In genomic region chr12:38906482-38907170, GRCh38 we compare ENCODE assay signal across 8 cellular contexts. TPM values are rescaled to one million over a fixed set of nuclear protein-coding genes. Genes with fewer than 3 reads are reported as not detected.
DNase-seq lines count a peak whose midpoint lies in the region; ATAC-seq and TF ChIP-seq lines count a peak whose summit lies in the region.

No MANE protein-coding gene starts in this region.

- no peaks in the 10 kb centered on the region for H3K9me2 ChIP-seq in PC-9 (ENCODE audit: insufficient read depth)

- no peaks in the 10 kb centered on the region for H3K9me3 Mint-ChIP-seq in CD4-positive, alpha-beta T cell
- no peaks in the 10 kb centered on the region for H3K9me3 Mint-ChIP-seq in activated T-helper 1 cell treated with anti-CD3 and anti-CD28 coated beads, Interleukin-12 subunit alpha, Interleukin-12 subunit beta, Interleukin-2, Interleukin-4 antibody, amounts not matched to agents 30 ng/mL and 10 ng/mL and 1 ng/mL, durations not matched to agents 14 hours and 24 hours and 36 hours
- H3K9me3 Mint-ChIP-seq in natural killer cell: no peaks in the 10 kb centered on the region

- H3K4me3 ChIP-seq in PC-9: peak overlapping the region; percentile 80

- H3K27ac ChIP-seq in CD4-positive, alpha-beta T cell (ENCODE audit: low read depth, low read length): no peak overlapping the region
- peak overlapping the region; percentile 95; the same call in 1 of the 2 replicates for H3K27ac ChIP-seq in PC-9

- CTCF ChIA-PET in CD4-positive, alpha-beta T cell (lab: Charles Lee): interaction anchor here (1.0 kb wide), 1 partner anchor 590 kb away, joined by 3 read pairs; the partner anchor contains the start of gene ALG10B
- CTCF ChIA-PET in PC-9 (lab: Charles Lee): interaction anchor here (0.6 to 2.2 kb wide), 7 partner anchors 11 to 522 kb away, joined by 3 to 11 read pairs (median 6); no protein-coding TSS in a partner anchor

- peaks cover 23% of the 10 kb centered on the region for H3K27me3 Mint-ChIP-seq in CD4-positive, alpha-beta T cell
- peaks cover 18% of the 10 kb centered on the region for H3K27me3 Mint-ChIP-seq in activated T-helper 1 cell treated with anti-CD3 and anti-CD28 coated beads, Interleukin-12 subunit alpha, Interleukin-12 subunit beta, Interleukin-2, Interleukin-4 antibody, amounts not matched to agents 30 ng/mL and 10 ng/mL and 1 ng/mL, durations not matched to agents 14 hours and 24 hours and 36 hours (ENCODE audit: insufficient read depth)
- peaks cover 10 to 16% of the 10 kb centered on the region in 2 donors for H3K27me3 Mint-ChIP-seq in natural killer cell (ENCODE audit: low read depth in 2 of 2)

- TF ChIP-seq CTCF in CD4-positive, alpha-beta T cell (IDR thresholded peaks at IDR 0.05): peak; percentile 66
- peak; percentile 80 for TF ChIP-seq CTCF in PC-9 (conservative IDR thresholded peaks at IDR 0.05)
- peak; percentile 64 for TF ChIP-seq CTCF in natural killer cell (IDR thresholded peaks at IDR 0.05)

- H4K20me1 ChIP-seq in PC-9 (ENCODE audit: insufficient read depth): no peaks in the 10 kb centered on the region

- no TSS peak for BruUV-seq in PC-9 (replicated peaks; lab: Mats Ljungman, UMichigan)

- H3K36me3 ChIP-seq in PC-9 (ENCODE audit: low read depth): no peaks in the 10 kb centered on the region

- H3K27me3 ChIP-seq in CD4-positive, alpha-beta T cell (ENCODE audit: control insufficient read depth, insufficient read depth, low read length): peaks cover 8% of the 10 kb centered on the region
- H3K27me3 ChIP-seq in PC-9 (ENCODE audit: insufficient read depth, low read depth): no peaks in the 10 kb centered on the region

- peak; percentile 75 for ATAC-seq in CD4-positive, alpha-beta T cell (ENCODE audit: poor library complexity)
- ATAC-seq in HG03439 (IDR thresholded peaks at IDR 0.05; ENCODE audit: unreplicated experiment) (peak; percentile 65), natural killer cell (peak; percentile 71 to 75 (median 71))
- ATAC-seq in stimulated activated naive CD8-positive, alpha-beta T cell treated with anti-CD3 and anti-CD28 coated beads, Interleukin-15, Interleukin-2, amounts not matched to agents 100 U/mL and 50 U/mL, for 24 hours: peak; percentile 79

- H3K36me3 Mint-ChIP-seq in CD4-positive, alpha-beta T cell (ENCODE audit: low read depth): peaks cover 6% of the 10 kb centered on the region
- H3K36me3 Mint-ChIP-seq in activated T-helper 1 cell treated with anti-CD3 and anti-CD28 coated beads, Interleukin-12 subunit alpha, Interleukin-12 subunit beta, Interleukin-2, Interleukin-4 antibody, amounts not matched to agents 30 ng/mL and 10 ng/mL and 1 ng/mL, durations not matched to agents 14 hours and 24 hours and 36 hours (ENCODE audit: low read depth): no peaks in the 10 kb centered on the region
- H3K36me3 Mint-ChIP-seq in natural killer cell: no peaks in the 10 kb centered on the region

- H3K4me1 Mint-ChIP-seq in CD4-positive, alpha-beta T cell (ENCODE audit: low read depth): peaks cover 35% of the 10 kb centered on the region
- peaks cover 32% of the 10 kb centered on the region for H3K4me1 Mint-ChIP-seq in activated T-helper 1 cell treated with anti-CD3 and anti-CD28 coated beads, Interleukin-12 subunit alpha, Interleukin-12 subunit beta, Interleukin-2, Interleukin-4 antibody, amounts not matched to agents 30 ng/mL and 10 ng/mL and 1 ng/mL, durations not matched to agents 14 hours and 24 hours and 36 hours (ENCODE audit: low read depth)
- H3K4me1 Mint-ChIP-seq in natural killer cell: peaks cover 40% of the 10 kb centered on the region in 2 donors

- H3K79me2 ChIP-seq in PC-9 (ENCODE audit: low read depth): peaks cover 19% of the 10 kb centered on the region

- POLR2A ChIA-PET in CD4-positive, alpha-beta T cell (lab: Charles Lee): interaction anchor here (1.1 kb wide), 1 partner anchor 1099 kb away, joined by 3 read pairs; no protein-coding TSS in a partner anchor
- POLR2A ChIA-PET in PC-9 (lab: Charles Lee; ENCODE audit: unreplicated experiment): interaction anchor here (0.6 to 1.0 kb wide), 5 partner anchors 9 to 521 kb away, joined by 3 to 5 read pairs (median 3); no protein-coding TSS in a partner anchor

- H3K9me3 ChIP-seq in CD4-positive, alpha-beta T cell (ENCODE audit: control insufficient read depth, low read length): no peaks in the 10 kb centered on the region
- H3K9me3 ChIP-seq in PC-9 (ENCODE audit: insufficient read depth, low read depth): no peaks in the 10 kb centered on the region

- H3K27ac Mint-ChIP-seq in CD4-positive, alpha-beta T cell: peak overlapping the region; percentile 42
- peak overlapping the region; percentile 84 for H3K27ac Mint-ChIP-seq in activated T-helper 1 cell treated with anti-CD3 and anti-CD28 coated beads, Interleukin-12 subunit alpha, Interleukin-12 subunit beta, Interleukin-2, Interleukin-4 antibody, amounts not matched to agents 30 ng/mL and 10 ng/mL and 1 ng/mL, durations not matched to agents 14 hours and 24 hours and 36 hours
- peak overlapping the region; percentile 68 to 84 for H3K27ac Mint-ChIP-seq in natural killer cell

- H3K4me1 ChIP-seq in PC-9 (replicated peaks; ENCODE audit: insufficient read depth): peaks cover 23% of the 10 kb centered on the region

- peak overlapping the region; percentile 89 for H2AFZ ChIP-seq in PC-9

- intact Hi-C loops in CD4-positive, alpha-beta T cell (cut with DNase I, micrococcal nuclease): loop anchor here in 1 of 2 experiments (10.0 kb wide), 1 partner anchor 592 kb away; the partner anchor contains the start of gene ALG10B
- intact Hi-C loops in PC-9 (cut with micrococcal nuclease; ENCODE audit: unreplicated experiment) (loop anchor here (1.0 to 10.0 kb wide), 8 partner anchors 196 to 852 kb away; partner anchors contain the start of gene ALG10B), natural killer cell (cut with micrococcal nuclease) (no loop called here)
- intact Hi-C loops in activated T-helper 1 cell treated with anti-CD3 and anti-CD28 coated beads, Interleukin-12 subunit alpha, Interleukin-12 subunit beta, Interleukin-2, Interleukin-4 antibody, amounts not matched to agents 30 ng/mL and 10 ng/mL and 1 ng/mL, durations not matched to agents 14 hours and 24 hours and 36 hours (cut with micrococcal nuclease): loop anchor here (1.0 to 5.0 kb wide), 6 partner anchors 134 to 716 kb away; partner anchors contain the start of genes ALG10B and KIF21A

- DNase-seq in CD4-positive, alpha-beta T cell: peak; percentile 22 to 72 (median 48)
- DNase-seq in GM19240 (ENCODE audit: insufficient read length, low spot score) (peak; percentile 24), PC-9 (peak; percentile 67 to 87), fibroblast of peridontal ligament (ENCODE audit: extremely low read depth) (peak; percentile 86), natural killer cell (peak; percentile 62)
- DNase-seq in activated T-helper 1 cell treated with anti-CD3 and anti-CD28 coated beads, Interleukin-12 subunit alpha, Interleukin-12 subunit beta, Interleukin-2, Interleukin-4 antibody, amounts not matched to agents 30 ng/mL and 10 ng/mL and 1 ng/mL, durations not matched to agents 14 hours and 24 hours and 36 hours (ENCODE audit: low spot score): peak; percentile 64
- DNase-seq in stimulated activated naive CD8-positive, alpha-beta T cell treated with anti-CD3 and anti-CD28 coated beads, Interleukin-15, Interleukin-2, amounts not matched to agents 100 U/mL and 50 U/mL, for 24 hours: peak; percentile 81

- H3K4me2 ChIP-seq in PC-9: peak overlapping the region; percentile 99

- H3F3A ChIP-seq in PC-9 (ENCODE audit: insufficient read depth, low read depth): peaks cover 31% of the 10 kb centered on the region

- H3K4me3 Mint-ChIP-seq in CD4-positive, alpha-beta T cell: peak overlapping the region; percentile 92
- H3K4me3 Mint-ChIP-seq in activated T-helper 1 cell treated with anti-CD3 and anti-CD28 coated beads, Interleukin-12 subunit alpha, Interleukin-12 subunit beta, Interleukin-2, Interleukin-4 antibody, amounts not matched to agents 30 ng/mL and 10 ng/mL and 1 ng/mL, durations not matched to agents 14 hours and 24 hours and 36 hours: peak overlapping the region; percentile 88
- H3K4me3 Mint-ChIP-seq in natural killer cell: peak overlapping the region; percentile 96

RNA-seq across cellular contexts. Expression of gene CPNE8, which starts 1.2 kb away (rescaled TPM):
- total RNA-seq in CD4-positive, alpha-beta T cell: 1 to 10 TPM; 2.7 to 3.6 TPM
- total RNA-seq in PC-9 (2021) (10.7 and 18.3 TPM in 2 replicates), natural killer cell (1 to 10 TPM; 6.1 to 8.1 (median 7.9) TPM)
- 7.1 and 7.3 TPM in 2 replicates for total RNA-seq in activated T-helper 1 cell treated with anti-CD3 and anti-CD28 coated beads, Interleukin-12 subunit alpha, Interleukin-12 subunit beta, Interleukin-2, Interleukin-4 antibody, amounts not matched to agents 30 ng/mL and 10 ng/mL and 1 ng/mL, durations not matched to agents 14 hours and 24 hours and 36 hours

Comparison
In these comparisons a context has a peak if more than half of its experiments do, and no peak if none do; other contexts are left out.
1. DNase-seq: peak in every context shown above with its lines; median percentile 86 in fibroblast of peridontal ligament; 81 in stimulated activated naive CD8-positive, alpha-beta T cell treated with anti-CD3 and anti-CD28 coated beads, Interleukin-15, Interleukin-2, amounts not matched to agents 100 U/mL and 50 U/mL, for 24 hours; 77 in PC-9; 64 in activated T-helper 1 cell treated with anti-CD3 and anti-CD28 coated beads, Interleukin-12 subunit alpha, Interleukin-12 subunit beta, Interleukin-2, Interleukin-4 antibody, amounts not matched to agents 30 ng/mL and 10 ng/mL and 1 ng/mL, durations not matched to agents 14 hours and 24 hours and 36 hours; 62 in natural killer cell; 48 in CD4-positive, alpha-beta T cell; 24 in GM19240.